In genomic region chr3:31880482-31881078, GRCh38 we compare ENCODE assay signal across 18 cellular contexts.
"Had no signal": no experiment of that assay in that cellular context is flagged by ENCODE, and none has a peak within 500 bp of the region (broad histone marks: within the 10 kb centered on the region; RNA-seq: fewer than 3 reads in every experiment).

No MANE protein-coding gene starts in this region.

- ATAC-seq: body of pancreas; naive thymus-derived CD8-positive, alpha-beta T cell; stimulated activated effector memory CD8-positive, alpha-beta T cell treated with anti-CD3 and anti-CD28 coated beads, Interleukin-12 subunit alpha, Interleukin-12 subunit beta, amount 100 ng/mL, for 72 hours had no signal

- H3K4me3 Mint-ChIP-seq: activated CD4-positive, alpha-beta memory T cell treated with anti-CD3 and anti-CD28 coated beads for 36 hours; mesothelial cell of epicardium; naive thymus-derived CD8-positive, alpha-beta T cell; stimulated activated effector memory CD8-positive, alpha-beta T cell treated with anti-CD3 and anti-CD28 coated beads, Interleukin-12 subunit alpha, Interleukin-12 subunit beta, amount 100 ng/mL, for 72 hours; T-helper 17 cell had no signal

- H3K27ac Mint-ChIP-seq: activated CD4-positive, alpha-beta memory T cell treated with anti-CD3 and anti-CD28 coated beads for 36 hours; mesothelial cell of epicardium; stimulated activated effector memory CD8-positive, alpha-beta T cell treated with anti-CD3 and anti-CD28 coated beads, Interleukin-12 subunit alpha, Interleukin-12 subunit beta, amount 100 ng/mL, for 72 hours; T-helper 17 cell had no signal

- H3K36me3 Mint-ChIP-seq: activated CD4-positive, alpha-beta memory T cell treated with anti-CD3 and anti-CD28 coated beads for 36 hours; mesothelial cell of epicardium; naive thymus-derived CD8-positive, alpha-beta T cell; stimulated activated effector memory CD8-positive, alpha-beta T cell treated with anti-CD3 and anti-CD28 coated beads, Interleukin-12 subunit alpha, Interleukin-12 subunit beta, amount 100 ng/mL, for 72 hours had no signal

- H3K9me3 Mint-ChIP-seq: activated CD4-positive, alpha-beta memory T cell treated with anti-CD3 and anti-CD28 coated beads for 36 hours; stimulated activated effector memory CD8-positive, alpha-beta T cell treated with anti-CD3 and anti-CD28 coated beads, Interleukin-12 subunit alpha, Interleukin-12 subunit beta, amount 100 ng/mL, for 72 hours had no signal

- H3K9me3 ChIP-seq: body of pancreas, left lung, uterus had no signal

- H3K4me1 Mint-ChIP-seq: stimulated activated effector memory CD8-positive, alpha-beta T cell treated with anti-CD3 and anti-CD28 coated beads, Interleukin-12 subunit alpha, Interleukin-12 subunit beta, amount 100 ng/mL, for 72 hours; T-helper 17 cell had no signal

- H3K4me1 ChIP-seq: left lung had no signal

- H3K4me3 ChIP-seq: body of pancreas, left lung, lung, uterus had no signal

- H3K27ac ChIP-seq: body of pancreas, left lung, uterus had no signal

- FAIRE-seq: colon, small intestine had no signal

- H3K27me3 Mint-ChIP-seq: activated CD4-positive, alpha-beta memory T cell treated with anti-CD3 and anti-CD28 coated beads for 36 hours had no signal

- H3K36me3 ChIP-seq: left lung, uterus had no signal

- DNase-seq: activated CD4-positive, alpha-beta memory T cell treated with anti-CD3 and anti-CD28 coated beads for 36 hours; activated CD4-positive, alpha-beta T cell treated with anti-CD3 and anti-CD28 coated beads for 48 hours; activated effector memory CD4-positive, alpha-beta T cell treated with anti-CD3 and anti-CD28 coated beads, Interleukin-2, amount 50 U/mL, for 16 hours; activated naive CD4-positive, alpha-beta T cell treated with anti-CD3 and anti-CD28 coated beads, Interleukin-2, amount 50 U/mL, for 16 hours; activated T-cell treated with anti-CD3 and anti-CD28 coated beads, Interleukin-2, amount 50 U/mL, for 48 hours; anterior cingulate cortex; body of pancreas; caudate nucleus; naive thymus-derived CD8-positive, alpha-beta T cell; small intestine; stimulated activated CD4-positive, alpha-beta T cell treated with anti-CD3 and anti-CD28 coated beads, Interleukin-2, amount 100 ng/mL, for 24 hours; T-helper 17 cell; uterus had no signal

- H3K27me3 ChIP-seq: body of pancreas, left lung, uterus had no signal
